Comparison of ENCODE assay signal across 15 cellular contexts in the genomic region with DNA sequence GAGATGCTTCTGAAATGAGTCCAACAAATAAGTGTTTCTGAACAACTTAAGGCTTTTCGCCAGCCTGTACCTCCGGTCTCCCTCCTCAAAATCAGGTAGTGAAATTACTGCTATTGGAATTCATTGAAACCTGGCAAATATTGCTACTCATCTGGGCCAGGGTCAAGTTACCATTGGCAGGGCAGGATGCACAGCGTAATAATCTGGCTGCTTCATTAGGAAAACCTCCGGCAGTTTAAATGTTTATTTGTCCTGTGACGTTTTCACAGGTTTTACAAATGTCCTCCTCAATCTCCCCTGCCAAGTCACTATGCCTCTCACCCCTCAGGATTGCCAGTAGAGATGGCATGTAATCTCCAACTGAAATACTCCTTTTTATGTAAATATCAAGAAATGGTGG.
"Had no signal": no experiment of that assay in that cellular context is flagged by ENCODE, and none has a peak within 500 bp of the region (broad histone marks: within the 10 kb centered on the region; RNA-seq: fewer than 3 reads in every experiment).

No MANE protein-coding gene starts in this region.

- H3K27me3 ChIP-seq: heart right ventricle, testis, tibial nerve had no signal

- H3K4me3 ChIP-seq: heart right ventricle, mucosa of descending colon, testis, tibial nerve had no signal

- DNase-seq: endodermal cell; heart right ventricle; hypothalamus; islet precursor cell; mucosa of descending colon; naive thymus-derived CD8-positive, alpha-beta T cell; posterior cingulate gyrus; stimulated activated CD4-positive, alpha-beta T cell treated with anti-CD3 and anti-CD28 coated beads, Interleukin-2, amount 100 ng/mL, for 24 hours; stimulated activated CD4-positive, alpha-beta T cell treated with anti-CD3 and anti-CD28 coated beads, Interleukin-4, amount 100 ng/mL, for 4 hours; stimulated activated naive B cell treated with anti-CD40 and anti-IgM and Interleukin-4, amounts not matched to agents 10 μg/mL and 1 μg/mL and 100 μg/mL, for 72 hours; stimulated activated naive CD8-positive, alpha-beta T cell treated with anti-CD3 and anti-CD28 coated beads, Interleukin-15, amount 100 ng/mL, for 72 hours; testis had no signal

- H3K27ac ChIP-seq: heart right ventricle, testis, tibial nerve had no signal

- H3K9me3 ChIP-seq: heart right ventricle, mucosa of descending colon, testis, tibial nerve had no signal

- ATAC-seq: heart right ventricle; left lobe of liver; mucosa of descending colon; naive thymus-derived CD8-positive, alpha-beta T cell; sciatic nerve; stimulated activated naive B cell treated with anti-CD40 and anti-IgM and Interleukin-4, amounts not matched to agents 10 μg/mL and 1 μg/mL and 100 μg/mL, for 72 hours; stimulated activated naive CD8-positive, alpha-beta T cell treated with anti-CD3 and anti-CD28 coated beads, Interleukin-15, amount 100 ng/mL, for 72 hours had no signal

- H3K4me1 ChIP-seq: testis, tibial nerve had no signal

- H3K36me3 ChIP-seq: heart right ventricle, tibial nerve had no signal
